In genomic region chr22:31491218-31491962, GRCh38 we compare ENCODE assay signal across 1 cellular context.
A peak's percentile ranks its signal among the peaks of the same experiment; 100 is the strongest.
TF ChIP-seq lines count a peak whose summit lies in the region.

No MANE protein-coding gene starts in this region.

TF ChIP-seq in HepG2, 621 proteins besides CTCF, POLR2A, EP300 and RAD21:
- TF ChIP-seq MYNN (CRISPR knock-in tag; IDR thresholded peaks at IDR 0.05; ENCODE audit: low read depth) = no peak
- peak; percentile 39; the same call in 1 of the 2 replicates for TF ChIP-seq ZNF629 (CRISPR knock-in tag; conservative IDR thresholded peaks at IDR 0.05)
- no peak for TF ChIP-seq ZNF782 (CRISPR knock-in tag; IDR thresholded peaks at IDR 0.05; ENCODE audit: borderline replicate concordance)
- TF ChIP-seq ZBTB38 (CRISPR knock-in tag; IDR thresholded peaks at IDR 0.05) = 0 out of 2 replicates have a peak, but pooled peaks have one; percentile 44
- no peak for TF ChIP-seq ZNF281 (CRISPR knock-in tag; IDR thresholded peaks at IDR 0.05; ENCODE audit: borderline replicate concordance)
- TF ChIP-seq ZNF770 (CRISPR knock-in tag; IDR thresholded peaks at IDR 0.05) = peak; percentile 78
- 0 out of 2 replicates have a peak, but pooled peaks have one; percentile 27 for TF ChIP-seq ZNF121 (CRISPR knock-in tag; IDR thresholded peaks at IDR 0.05)
TF ChIP-seq in HepG2: peak in this region for 4.
